ENCODE assay signal across 1 cellular context in genomic region chr1:5949074-5949760, GRCh38.
TF ChIP-seq lines count a peak whose summit lies in the region.

No MANE protein-coding gene starts in this region.

TF ChIP-seq in K562, 482 proteins besides CTCF, POLR2A, EP300 and RAD21 (continued from another document and continues in another):
- TF ChIP-seq PHF21A (IDR thresholded peaks at IDR 0.05; ENCODE audit: borderline replicate concordance, low read depth) (no peak), ZNF318 (IDR thresholded peaks at IDR 0.05; ENCODE audit: borderline replicate concordance in 1 of 2, low read depth in 1 of 2) (peak in 1 of 2 experiments; percentile 63; a peak in 1 of 4 replicates), COPS2 (conservative IDR thresholded peaks at IDR 0.05) (no peak), BHLHE40 (IDR thresholded peaks at IDR 0.05; ENCODE audit: low read length) (peak; percentile 92), CTBP1 (IDR thresholded peaks at IDR 0.05; ENCODE audit: borderline replicate concordance) (peak; percentile 36; the same call in 1 of the 2 replicates), TFAP4 (CRISPR knock-in tag; IDR thresholded peaks at IDR 0.05; ENCODE audit: borderline replicate concordance) (peak; percentile 98), CBFA2T2 (conservative IDR thresholded peaks at IDR 0.05) (peak; percentile 48; the same call in 1 of the 2 replicates), IRF1 (CRISPR knock-in tag; IDR thresholded peaks at IDR 0.05; ENCODE audit: borderline replicate concordance) (no peak), ZNF24 (IDR thresholded peaks at IDR 0.05) (peak; percentile 39; the same call in 1 of the 2 replicates), ZNF668 (CRISPR knock-in tag; IDR thresholded peaks at IDR 0.05) (no peak), NRF1 (conservative IDR thresholded peaks at IDR 0.05 in 1 of 2, IDR thresholded peaks at IDR 0.05 in 1 of 2) (peak; percentile 18 to 25; a peak in 1 of 4 replicates), KLF1 (tag; IDR thresholded peaks at IDR 0.05) (no peak), FOXJ2 (tag; IDR thresholded peaks at IDR 0.05) (peak; percentile 98), TAF9B (IDR thresholded peaks at IDR 0.05; ENCODE audit: partially characterized antibody) (peak; percentile 51), USF1 (CRISPR knock-in tag; IDR thresholded peaks at IDR 0.05) (peak; percentile 77), ZBTB12 (CRISPR knock-in tag; IDR thresholded peaks at IDR 0.05) (no peak), SIN3A (IDR thresholded peaks at IDR 0.05; ENCODE audit: borderline replicate concordance in 2 of 2, control insufficient read depth in 1 of 2, low read depth in 2 of 2, low read length in 2 of 2) (peak; percentile 31 to 81; a peak in 2 of 4 replicates), FOXK2 (conservative IDR thresholded peaks at IDR 0.05 in 1 of 2, IDR thresholded peaks at IDR 0.05 in 1 of 2; ENCODE audit: low read depth in 2 of 2) (peak; percentile 90 to 91), L3MBTL2 (IDR thresholded peaks at IDR 0.05) (peak; percentile 34; the same call in 1 of the 2 replicates), SOX6 (IDR thresholded peaks at IDR 0.05) (peak; percentile 67), GATA2 (CRISPR knock-in tag; IDR thresholded peaks at IDR 0.05) (no peak), ETV6 (IDR thresholded peaks at IDR 0.05; ENCODE audit: borderline replicate concordance in 1 of 2, low read depth in 2 of 2, low read length in 1 of 2) (0 out of 4 replicates have a peak, but pooled peaks of 1 of the 2 experiments have one; percentile 3), ETV6 (CRISPR knock-in tag; IDR thresholded peaks at IDR 0.05; ENCODE audit: borderline replicate concordance) (no peak), GABPA (tag; conservative IDR thresholded peaks at IDR 0.05; ENCODE audit: low read depth) (peak; percentile 42; the same call in 1 of the 2 replicates), TEAD4 (IDR thresholded peaks at IDR 0.05; ENCODE audit: low read length) (0 out of 2 replicates have a peak, but pooled peaks have one; percentile 13), TEAD4 (CRISPR knock-in tag; IDR thresholded peaks at IDR 0.05; ENCODE audit: borderline replicate concordance) (no peak), MAZ (CRISPR knock-in tag; conservative IDR thresholded peaks at IDR 0.05 in 1 of 2, IDR thresholded peaks at IDR 0.05 in 1 of 2) (peak in 1 of 2 experiments; percentile 35; a peak in 1 of 4 replicates), CBFA2T3 (IDR thresholded peaks at IDR 0.05) (peak; percentile 49; the same call in 1 of the 2 replicates), CXXC5 (CRISPR knock-in tag; IDR thresholded peaks at IDR 0.05) (peak; percentile 29; the same call in 1 of the 2 replicates), TFE3 (CRISPR knock-in tag; IDR thresholded peaks at IDR 0.05) (peak; percentile 67), POLR2AphosphoS5 (IDR thresholded peaks at IDR 0.05; ENCODE audit: control insufficient read depth, insufficient read depth, low read depth, low read length) (0 out of 2 replicates have a peak, but pooled peaks have one; percentile 29), BRD9 (IDR thresholded peaks at IDR 0.05; ENCODE audit: low read depth, partially characterized antibody) (no peak), ATF1 (CRISPR knock-in tag; IDR thresholded peaks at IDR 0.05) (no peak), ATF1 (tag; IDR thresholded peaks at IDR 0.05) (peak; percentile 23; the same call in 1 of the 2 replicates)
- TF ChIP-seq, protein P1, sequence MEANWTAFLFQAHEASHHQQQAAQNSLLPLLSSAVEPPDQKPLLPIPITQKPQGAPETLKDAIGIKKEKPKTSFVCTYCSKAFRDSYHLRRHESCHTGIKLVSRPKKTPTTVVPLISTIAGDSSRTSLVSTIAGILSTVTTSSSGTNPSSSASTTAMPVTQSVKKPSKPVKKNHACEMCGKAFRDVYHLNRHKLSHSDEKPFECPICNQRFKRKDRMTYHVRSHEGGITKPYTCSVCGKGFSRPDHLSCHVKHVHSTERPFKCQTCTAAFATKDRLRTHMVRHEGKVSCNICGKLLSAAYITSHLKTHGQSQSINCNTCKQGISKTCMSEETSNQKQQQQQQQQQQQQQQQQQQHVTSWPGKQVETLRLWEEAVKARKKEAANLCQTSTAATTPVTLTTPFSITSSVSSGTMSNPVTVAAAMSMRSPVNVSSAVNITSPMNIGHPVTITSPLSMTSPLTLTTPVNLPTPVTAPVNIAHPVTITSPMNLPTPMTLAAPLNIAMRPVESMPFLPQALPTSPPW (CRISPR knock-in tag; IDR thresholded peaks at IDR 0.05), result peak; percentile 45; the same call in 1 of the 2 replicates
- TF ChIP-seq, protein P2, sequence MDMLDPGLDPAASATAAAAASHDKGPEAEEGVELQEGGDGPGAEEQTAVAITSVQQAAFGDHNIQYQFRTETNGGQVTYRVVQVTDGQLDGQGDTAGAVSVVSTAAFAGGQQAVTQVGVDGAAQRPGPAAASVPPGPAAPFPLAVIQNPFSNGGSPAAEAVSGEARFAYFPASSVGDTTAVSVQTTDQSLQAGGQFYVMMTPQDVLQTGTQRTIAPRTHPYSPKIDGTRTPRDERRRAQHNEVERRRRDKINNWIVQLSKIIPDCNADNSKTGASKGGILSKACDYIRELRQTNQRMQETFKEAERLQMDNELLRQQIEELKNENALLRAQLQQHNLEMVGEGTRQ (CRISPR knock-in tag; IDR thresholded peaks at IDR 0.05), result peak; percentile 57
- TF ChIP-seq, protein P3, sequence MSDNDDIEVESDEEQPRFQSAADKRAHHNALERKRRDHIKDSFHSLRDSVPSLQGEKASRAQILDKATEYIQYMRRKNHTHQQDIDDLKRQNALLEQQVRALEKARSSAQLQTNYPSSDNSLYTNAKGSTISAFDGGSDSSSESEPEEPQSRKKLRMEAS (CRISPR knock-in tag; IDR thresholded peaks at IDR 0.05), result peak; percentile 59
- TF ChIP-seq, protein P4, sequence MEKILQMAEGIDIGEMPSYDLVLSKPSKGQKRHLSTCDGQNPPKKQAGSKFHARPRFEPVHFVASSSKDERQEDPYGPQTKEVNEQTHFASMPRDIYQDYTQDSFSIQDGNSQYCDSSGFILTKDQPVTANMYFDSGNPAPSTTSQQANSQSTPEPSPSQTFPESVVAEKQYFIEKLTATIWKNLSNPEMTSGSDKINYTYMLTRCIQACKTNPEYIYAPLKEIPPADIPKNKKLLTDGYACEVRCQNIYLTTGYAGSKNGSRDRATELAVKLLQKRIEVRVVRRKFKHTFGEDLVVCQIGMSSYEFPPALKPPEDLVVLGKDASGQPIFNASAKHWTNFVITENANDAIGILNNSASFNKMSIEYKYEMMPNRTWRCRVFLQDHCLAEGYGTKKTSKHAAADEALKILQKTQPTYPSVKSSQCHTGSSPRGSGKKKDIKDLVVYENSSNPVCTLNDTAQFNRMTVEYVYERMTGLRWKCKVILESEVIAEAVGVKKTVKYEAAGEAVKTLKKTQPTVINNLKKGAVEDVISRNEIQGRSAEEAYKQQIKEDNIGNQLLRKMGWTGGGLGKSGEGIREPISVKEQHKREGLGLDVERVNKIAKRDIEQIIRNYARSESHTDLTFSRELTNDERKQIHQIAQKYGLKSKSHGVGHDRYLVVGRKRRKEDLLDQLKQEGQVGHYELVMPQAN (IDR thresholded peaks at IDR 0.05; ENCODE audit: borderline replicate concordance), result peak; percentile 38; the same call in 1 of the 2 replicates
- TF ChIP-seq, protein P5, sequence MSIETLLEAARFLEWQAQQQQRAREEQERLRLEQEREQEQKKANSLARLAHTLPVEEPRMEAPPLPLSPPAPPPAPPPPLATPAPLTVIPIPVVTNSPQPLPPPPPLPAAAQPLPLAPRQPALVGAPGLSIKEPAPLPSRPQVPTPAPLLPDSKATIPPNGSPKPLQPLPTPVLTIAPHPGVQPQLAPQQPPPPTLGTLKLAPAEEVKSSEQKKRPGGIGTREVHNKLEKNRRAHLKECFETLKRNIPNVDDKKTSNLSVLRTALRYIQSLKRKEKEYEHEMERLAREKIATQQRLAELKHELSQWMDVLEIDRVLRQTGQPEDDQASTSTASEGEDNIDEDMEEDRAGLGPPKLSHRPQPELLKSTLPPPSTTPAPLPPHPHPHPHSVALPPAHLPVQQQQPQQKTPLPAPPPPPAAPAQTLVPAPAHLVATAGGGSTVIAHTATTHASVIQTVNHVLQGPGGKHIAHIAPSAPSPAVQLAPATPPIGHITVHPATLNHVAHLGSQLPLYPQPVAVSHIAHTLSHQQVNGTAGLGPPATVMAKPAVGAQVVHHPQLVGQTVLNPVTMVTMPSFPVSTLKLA (conservative IDR thresholded peaks at IDR 0.05), result peak; percentile 93 to 95
